1 cellular context compared by ENCODE assay signal in the genomic region with DNA sequence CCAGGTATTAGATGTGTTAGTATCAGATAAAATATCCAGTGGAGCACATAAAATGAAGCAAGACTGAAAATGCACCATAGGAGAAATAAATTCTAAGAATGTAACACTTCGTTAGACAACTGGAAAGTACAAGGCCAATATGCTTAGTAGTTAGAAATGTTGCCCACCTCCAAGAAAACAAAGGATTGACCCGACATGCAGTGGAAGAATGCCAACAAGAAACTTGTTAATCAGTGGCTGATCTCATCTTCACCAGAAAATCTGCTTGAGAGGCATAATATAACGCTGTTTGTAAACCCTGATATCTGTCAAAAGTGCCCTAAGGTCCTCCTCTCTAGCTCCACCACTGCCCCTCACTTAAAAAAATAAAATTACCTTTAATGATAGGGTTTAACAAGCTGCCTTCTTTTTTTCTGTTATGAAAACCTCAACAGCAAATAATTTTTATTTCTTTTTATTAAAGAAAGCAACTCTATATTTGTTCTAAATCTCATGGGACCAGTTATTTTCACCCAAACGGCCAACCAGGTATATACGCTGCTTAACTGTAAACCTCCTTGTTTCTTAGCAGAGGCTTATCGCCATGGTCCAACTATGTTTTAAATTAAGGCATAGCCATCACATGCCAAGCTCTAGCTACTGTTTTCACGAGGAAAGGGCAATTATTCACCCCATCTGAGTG.
TF ChIP-seq lines count a peak whose summit lies in the region.

No MANE protein-coding gene starts in this region.

TF ChIP-seq in GM23338, 12 proteins besides CTCF, POLR2A, EP300 and RAD21 (continued from another document):
- TF ChIP-seq, protein P1, sequence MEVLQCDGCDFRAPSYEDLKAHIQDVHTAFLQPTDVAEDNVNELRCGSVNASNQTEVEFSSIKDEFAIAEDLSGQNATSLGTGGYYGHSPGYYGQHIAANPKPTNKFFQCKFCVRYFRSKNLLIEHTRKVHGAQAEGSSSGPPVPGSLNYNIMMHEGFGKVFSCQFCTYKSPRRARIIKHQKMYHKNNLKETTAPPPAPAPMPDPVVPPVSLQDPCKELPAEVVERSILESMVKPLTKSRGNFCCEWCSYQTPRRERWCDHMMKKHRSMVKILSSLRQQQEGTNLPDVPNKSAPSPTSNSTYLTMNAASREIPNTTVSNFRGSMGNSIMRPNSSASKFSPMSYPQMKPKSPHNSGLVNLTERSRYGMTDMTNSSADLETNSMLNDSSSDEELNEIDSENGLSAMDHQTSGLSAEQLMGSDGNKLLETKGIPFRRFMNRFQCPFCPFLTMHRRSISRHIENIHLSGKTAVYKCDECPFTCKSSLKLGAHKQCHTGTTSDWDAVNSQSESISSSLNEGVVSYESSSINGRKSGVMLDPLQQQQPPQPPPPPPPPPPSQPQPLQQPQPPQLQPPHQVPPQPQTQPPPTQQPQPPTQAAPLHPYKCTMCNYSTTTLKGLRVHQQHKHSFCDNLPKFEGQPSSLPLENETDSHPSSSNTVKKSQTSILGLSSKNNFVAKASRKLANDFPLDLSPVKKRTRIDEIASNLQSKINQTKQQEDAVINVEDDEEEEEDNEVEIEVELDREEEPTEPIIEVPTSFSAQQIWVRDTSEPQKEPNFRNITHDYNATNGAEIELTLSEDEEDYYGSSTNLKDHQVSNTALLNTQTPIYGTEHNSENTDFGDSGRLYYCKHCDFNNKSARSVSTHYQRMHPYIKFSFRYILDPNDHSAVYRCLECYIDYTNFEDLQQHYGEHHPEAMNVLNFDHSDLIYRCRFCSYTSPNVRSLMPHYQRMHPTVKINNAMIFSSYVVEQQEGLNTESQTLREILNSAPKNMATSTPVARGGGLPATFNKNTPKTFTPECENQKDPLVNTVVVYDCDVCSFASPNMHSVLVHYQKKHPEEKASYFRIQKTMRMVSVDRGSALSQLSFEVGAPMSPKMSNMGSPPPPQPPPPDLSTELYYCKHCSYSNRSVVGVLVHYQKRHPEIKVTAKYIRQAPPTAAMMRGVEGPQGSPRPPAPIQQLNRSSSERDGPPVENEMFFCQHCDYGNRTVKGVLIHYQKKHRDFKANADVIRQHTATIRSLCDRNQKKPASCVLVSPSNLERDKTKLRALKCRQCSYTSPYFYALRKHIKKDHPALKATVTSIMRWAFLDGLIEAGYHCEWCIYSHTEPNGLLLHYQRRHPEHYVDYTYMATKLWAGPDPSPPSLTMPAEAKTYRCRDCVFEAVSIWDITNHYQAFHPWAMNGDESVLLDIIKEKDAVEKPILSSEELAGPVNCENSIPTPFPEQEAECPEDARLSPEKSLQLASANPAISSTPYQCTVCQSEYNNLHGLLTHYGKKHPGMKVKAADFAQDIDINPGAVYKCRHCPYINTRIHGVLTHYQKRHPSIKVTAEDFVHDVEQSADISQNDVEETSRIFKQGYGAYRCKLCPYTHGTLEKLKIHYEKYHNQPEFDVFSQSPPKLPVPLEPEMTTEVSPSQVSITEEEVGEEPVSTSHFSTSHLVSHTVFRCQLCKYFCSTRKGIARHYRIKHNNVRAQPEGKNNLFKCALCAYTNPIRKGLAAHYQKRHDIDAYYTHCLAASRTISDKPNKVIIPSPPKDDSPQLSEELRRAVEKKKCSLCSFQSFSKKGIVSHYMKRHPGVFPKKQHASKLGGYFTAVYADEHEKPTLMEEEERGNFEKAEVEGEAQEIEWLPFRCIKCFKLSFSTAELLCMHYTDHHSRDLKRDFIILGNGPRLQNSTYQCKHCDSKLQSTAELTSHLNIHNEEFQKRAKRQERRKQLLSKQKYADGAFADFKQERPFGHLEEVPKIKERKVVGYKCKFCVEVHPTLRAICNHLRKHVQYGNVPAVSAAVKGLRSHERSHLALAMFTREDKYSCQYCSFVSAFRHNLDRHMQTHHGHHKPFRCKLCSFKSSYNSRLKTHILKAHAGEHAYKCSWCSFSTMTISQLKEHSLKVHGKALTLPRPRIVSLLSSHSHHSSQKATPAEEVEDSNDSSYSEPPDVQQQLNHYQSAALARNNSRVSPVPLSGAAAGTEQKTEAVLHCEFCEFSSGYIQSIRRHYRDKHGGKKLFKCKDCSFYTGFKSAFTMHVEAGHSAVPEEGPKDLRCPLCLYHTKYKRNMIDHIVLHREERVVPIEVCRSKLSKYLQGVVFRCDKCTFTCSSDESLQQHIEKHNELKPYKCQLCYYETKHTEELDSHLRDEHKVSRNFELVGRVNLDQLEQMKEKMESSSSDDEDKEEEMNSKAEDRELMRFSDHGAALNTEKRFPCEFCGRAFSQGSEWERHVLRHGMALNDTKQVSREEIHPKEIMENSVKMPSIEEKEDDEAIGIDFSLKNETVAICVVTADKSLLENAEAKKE (CRISPR knock-in tag; IDR thresholded peaks at IDR 0.05), result no peak
- no peak for TF ChIP-seq CREB1 (CRISPR knock-in tag; IDR thresholded peaks at IDR 0.05; ENCODE audit: low read depth)
